Comparison of ENCODE assay signal across 8 cellular contexts in the genomic region with DNA sequence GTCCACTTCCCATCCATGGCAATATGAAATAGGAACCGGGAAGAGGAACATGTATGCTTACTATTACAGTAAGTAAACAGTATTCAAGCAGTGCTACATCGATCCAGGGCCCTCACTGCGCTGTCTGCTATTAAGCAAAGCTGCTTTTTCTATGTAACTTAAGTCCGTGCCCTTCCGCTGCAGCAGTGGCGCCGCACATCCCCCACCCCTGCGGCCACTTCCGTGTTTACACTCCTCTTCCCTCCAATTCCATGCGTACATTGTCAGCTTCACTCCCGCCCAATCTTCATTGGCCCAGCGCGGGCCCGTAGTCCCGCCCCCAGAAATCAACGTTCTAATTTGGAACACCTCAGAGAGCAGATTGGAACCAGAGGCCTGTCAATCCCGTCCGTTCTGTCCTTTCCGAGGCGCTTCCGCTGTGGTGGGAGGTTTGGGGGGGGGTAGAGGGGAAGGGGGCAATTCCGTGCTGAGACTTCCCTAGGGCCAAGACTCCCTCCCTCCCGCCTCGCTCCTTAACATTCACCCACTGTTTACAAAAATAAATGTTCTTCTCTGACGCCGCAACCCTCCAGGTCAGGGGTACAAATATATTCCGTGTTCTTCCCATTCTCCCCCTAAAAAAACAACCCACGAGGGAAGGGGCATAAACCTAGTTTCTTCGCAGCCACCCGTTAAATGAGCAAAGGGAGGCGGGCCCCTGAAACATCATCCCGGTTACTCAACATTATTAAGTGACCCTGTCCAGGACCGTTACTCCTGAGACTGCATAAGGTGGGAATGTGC.
DNase-seq lines count a peak whose midpoint lies in the region; ATAC-seq and TF ChIP-seq lines count a peak whose summit lies in the region.

No MANE protein-coding gene starts in this region.

- peak; percentile 91 for ATAC-seq in HG03457 (IDR thresholded peaks at IDR 0.05; ENCODE audit: unreplicated experiment)

- POLR2A ChIA-PET in BJ (lab: Charles Lee): interaction anchor here (0.6 to 0.7 kb wide), 2 partner anchors 386 to 1046 kb away, joined by 5 to 11 read pairs; no protein-coding TSS in a partner anchor

- H3K4me3 ChIP-seq in BJ (ENCODE audit: low read depth, low read length): peak overlapping the region; percentile 73
- peak overlapping the region; percentile 96 for H3K4me3 ChIP-seq in kidney epithelial cell (ENCODE audit: low read depth, low read length)

- peak overlapping the region; percentile 93 for H3K27ac ChIP-seq in cingulate gyrus (ENCODE audit: low read depth, low read length)

- peak; percentile 95 for DNase-seq in BJ (ENCODE audit: low read depth)
- DNase-seq in GM19240 (ENCODE audit: insufficient read length, low spot score): peak; percentile 81
- DNase-seq in NCI-H524 (lab: John Stamatoyannopoulos, UW): peak; percentile 85 to 96
- peak; percentile 81 to 86 for DNase-seq in activated CD4-positive, alpha-beta T cell treated with anti-CD3 and anti-CD28 coated beads for 4 hours
- peak; percentile 92 for DNase-seq in kidney epithelial cell (ENCODE audit: low read depth)
- DNase-seq in stimulated activated CD4-positive, alpha-beta T cell treated with anti-CD3 and anti-CD28 coated beads, Interleukin-15, amount 100 ng/mL, for 24 hours: peak; percentile 94

- CTCF ChIA-PET in BJ (lab: Yijun Ruan, JAX): interaction anchor here (2.6 kb wide), 1 partner anchor 16 kb away, joined by 9 read pairs; no protein-coding TSS in a partner anchor

- TF ChIP-seq CTCF in BJ (IDR thresholded peaks at IDR 0.05; ENCODE audit: insufficient read depth, low read depth, low read length): no peak
- TF ChIP-seq CTCF in kidney epithelial cell (IDR thresholded peaks at IDR 0.05; ENCODE audit: insufficient read depth, low read length, poor library complexity, severe bottlenecking): no peak

- H3K36me3 ChIP-seq in BJ (ENCODE audit: control insufficient read depth, insufficient read depth, low read length): no peaks in the 10 kb centered on the region
- no peaks in the 10 kb centered on the region for H3K36me3 ChIP-seq in kidney epithelial cell (ENCODE audit: control insufficient read depth, insufficient read depth, low read length)

- H3K27me3 ChIP-seq in BJ (ENCODE audit: control insufficient read depth, insufficient read depth, low read length) (no peaks in the 10 kb centered on the region), kidney epithelial cell (ENCODE audit: control insufficient read depth, insufficient read depth, low read length) (no peaks in the 10 kb centered on the region)

Comparison
In these comparisons a context has a peak if more than half of its experiments do, and no peak if none do; other contexts are left out.
1. Peak in every context shown above with its lines: DNase-seq, ATAC-seq, H3K4me3 ChIP-seq and H3K27ac ChIP-seq.